ENCODE assay signal across 8 cellular contexts in genomic region chr1:33349081-33349759, GRCh38.
DNase-seq lines count a peak whose midpoint lies in the region; ATAC-seq lines count a peak whose summit lies in the region.

No MANE protein-coding gene starts in this region.

- peak overlapping the region; percentile 83 to 97 for H3K4me3 Mint-ChIP-seq in stimulated activated naive B cell treated with anti-CD40 and anti-IgM and Interleukin-4, amounts not matched to agents 10 μg/mL and 1 μg/mL and 100 μg/mL, for 72 hours

- no peaks in the 10 kb centered on the region for H3K27me3 ChIP-seq in mucosa of stomach (ENCODE audit: control insufficient read depth, insufficient read depth, low read length)

- peak overlapping the region; percentile 88 for H3K27ac Mint-ChIP-seq in stimulated activated naive B cell treated with anti-CD40 and anti-IgM and Interleukin-4, amounts not matched to agents 10 μg/mL and 1 μg/mL and 100 μg/mL, for 72 hours

- H3K4me1 ChIP-seq in mucosa of stomach (ENCODE audit: control insufficient read depth, insufficient read depth, low read length): peaks cover 30% of the 10 kb centered on the region

- peak overlapping the region; percentile 40 for H3K4me3 ChIP-seq in mucosa of stomach (ENCODE audit: low read length)

- H3K27me3 Mint-ChIP-seq in stimulated activated naive B cell treated with anti-CD40 and anti-IgM and Interleukin-4, amounts not matched to agents 10 μg/mL and 1 μg/mL and 100 μg/mL, for 72 hours: no peaks in the 10 kb centered on the region

- DNase-seq in GM03348 (ENCODE audit: low spot score): peak; percentile 71
- peak; percentile 12 to 13 for DNase-seq in activated CD4-positive, alpha-beta T cell treated with anti-CD3 and anti-CD28 coated beads, Interleukin-2, amount 50 U/mL, for 24 hours (ENCODE audit: low read depth in 1 of 2, low spot score in 1 of 2)
- DNase-seq in effector CD8-positive, alpha-beta T cell (lab: John Stamatoyannopoulos, UW): peak; percentile 11
- peak; percentile 34 for DNase-seq in stimulated activated naive B cell treated with anti-CD40 and anti-IgM and Interleukin-4, amounts not matched to agents 10 μg/mL and 1 μg/mL and 100 μg/mL, for 72 hours
- DNase-seq in SW 1271 (lab: John Stamatoyannopoulos, UW): no peak

- no peaks in the 10 kb centered on the region for H3K9me3 Mint-ChIP-seq in stimulated activated naive B cell treated with anti-CD40 and anti-IgM and Interleukin-4, amounts not matched to agents 10 μg/mL and 1 μg/mL and 100 μg/mL, for 72 hours

- H3K36me3 ChIP-seq in KOPT-K1 (ENCODE audit: insufficient read depth, low read length) (peaks cover 30% of the 10 kb centered on the region), mucosa of stomach (ENCODE audit: control insufficient read depth, insufficient read depth, low read length) (no peaks in the 10 kb centered on the region)

- H3K9ac ChIP-seq in mucosa of stomach (ENCODE audit: low read length): peak overlapping the region; percentile 83

- H3K27ac ChIP-seq in KOPT-K1 (ENCODE audit: low read depth, low read length, poor library complexity, severe bottlenecking): peak overlapping the region; percentile 72

- H3K4me1 Mint-ChIP-seq in stimulated activated naive B cell treated with anti-CD40 and anti-IgM and Interleukin-4, amounts not matched to agents 10 μg/mL and 1 μg/mL and 100 μg/mL, for 72 hours: peaks cover 27 to 38% of the 10 kb centered on the region in 2 donors

- H3K9me3 ChIP-seq in KOPT-K1 (ENCODE audit: insufficient read depth, low read length, poor library complexity, severe bottlenecking) (no peaks in the 10 kb centered on the region), mucosa of stomach (ENCODE audit: control insufficient read depth, low read length) (no peaks in the 10 kb centered on the region)

- H3K36me3 Mint-ChIP-seq in stimulated activated naive B cell treated with anti-CD40 and anti-IgM and Interleukin-4, amounts not matched to agents 10 μg/mL and 1 μg/mL and 100 μg/mL, for 72 hours: peaks cover 10 to 11% of the 10 kb centered on the region in 2 donors

- ATAC-seq in GM21619 (IDR thresholded peaks at IDR 0.05; ENCODE audit: unreplicated experiment): peak; percentile 28
- peak; percentile 57 to 59 for ATAC-seq in stimulated activated naive B cell treated with anti-CD40 and anti-IgM and Interleukin-4, amounts not matched to agents 10 μg/mL and 1 μg/mL and 100 μg/mL, for 72 hours (replicated peaks)

Comparison
In these comparisons a context has a peak if more than half of its experiments do, and no peak if none do; other contexts are left out.
1. DNase-seq: peak in GM03348 (single experiment), activated CD4-positive, alpha-beta T cell treated with anti-CD3 and anti-CD28 coated beads, Interleukin-2, amount 50 U/mL, for 24 hours (2 of 2), effector CD8-positive, alpha-beta T cell (single experiment) and stimulated activated naive B cell treated with anti-CD40 and anti-IgM and Interleukin-4, amounts not matched to agents 10 μg/mL and 1 μg/mL and 100 μg/mL, for 72 hours (single experiment); none in SW 1271 (0 of 2).